1 cellular context compared by ENCODE assay signal in the genomic region with DNA sequence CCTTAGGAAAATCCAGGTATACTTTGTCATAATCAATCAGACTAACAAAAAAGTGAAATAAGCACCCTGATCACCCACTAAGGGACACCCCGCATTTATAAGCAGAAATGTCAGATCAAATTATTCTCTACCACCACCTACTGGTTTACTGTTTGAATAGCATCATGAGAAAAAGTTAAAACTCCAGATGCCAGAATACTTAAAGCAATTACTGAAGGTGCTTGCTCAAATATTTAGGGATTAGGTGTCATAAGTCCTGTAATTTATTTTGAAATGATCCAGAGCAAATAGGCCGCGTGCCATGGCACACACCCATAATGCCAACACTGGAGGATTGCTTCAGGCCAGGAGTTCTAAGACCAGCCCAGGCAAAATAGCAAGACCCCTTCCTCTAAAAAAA.
TF ChIP-seq lines count a peak whose summit lies in the region.

No MANE protein-coding gene starts in this region.

TF ChIP-seq in WTC11, 78 proteins besides CTCF, POLR2A, EP300 and RAD21 (continued from another document):
- TF ChIP-seq, protein P1, sequence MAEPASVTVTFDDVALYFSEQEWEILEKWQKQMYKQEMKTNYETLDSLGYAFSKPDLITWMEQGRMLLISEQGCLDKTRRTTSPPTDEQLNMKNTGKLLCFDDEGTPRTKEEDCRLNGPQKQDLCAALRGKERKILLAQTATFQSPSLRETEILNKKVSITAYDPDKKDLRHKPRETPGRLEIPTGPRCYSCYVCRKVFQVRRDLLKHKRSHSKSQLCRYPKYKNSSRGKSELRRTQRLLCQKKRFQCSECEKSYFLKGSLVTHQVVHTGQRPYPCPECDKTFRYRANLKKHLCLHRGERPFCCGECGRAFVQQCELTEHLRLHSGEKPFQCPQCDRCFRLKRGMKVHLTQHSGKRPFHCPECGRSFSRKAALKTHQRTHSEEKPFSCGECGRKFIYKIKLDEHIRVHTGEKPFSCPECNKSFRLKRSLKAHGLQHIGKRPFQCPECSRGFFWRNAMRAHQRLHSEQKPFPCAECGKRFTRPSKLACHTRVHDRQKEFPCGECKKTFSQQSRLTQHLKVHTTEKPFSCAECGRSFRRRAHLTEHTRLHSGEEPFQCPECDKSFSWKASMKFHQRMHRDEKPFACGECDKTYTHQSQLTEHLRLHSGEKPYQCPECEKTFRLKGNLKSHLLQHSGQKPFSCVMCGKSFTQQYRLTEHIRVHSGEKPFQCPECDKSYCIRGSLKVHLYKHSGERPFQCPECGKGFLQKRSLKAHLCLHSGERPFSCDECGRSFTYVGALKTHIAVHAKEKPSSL (CRISPR knock-in tag; conservative IDR thresholded peaks at IDR 0.05) = no peak
- no peak for TF ChIP-seq RELA (CRISPR knock-in tag; IDR thresholded peaks at IDR 0.05; ENCODE audit: borderline replicate concordance)
- TF ChIP-seq GTF2I (CRISPR knock-in tag; conservative IDR thresholded peaks at IDR 0.05) = no peak
- no peak for TF ChIP-seq SP1 (CRISPR knock-in tag; conservative IDR thresholded peaks at IDR 0.05)
- no peak for TF ChIP-seq FOXP1 (CRISPR knock-in tag; IDR thresholded peaks at IDR 0.05; ENCODE audit: borderline replicate concordance)
